In the genomic region with DNA sequence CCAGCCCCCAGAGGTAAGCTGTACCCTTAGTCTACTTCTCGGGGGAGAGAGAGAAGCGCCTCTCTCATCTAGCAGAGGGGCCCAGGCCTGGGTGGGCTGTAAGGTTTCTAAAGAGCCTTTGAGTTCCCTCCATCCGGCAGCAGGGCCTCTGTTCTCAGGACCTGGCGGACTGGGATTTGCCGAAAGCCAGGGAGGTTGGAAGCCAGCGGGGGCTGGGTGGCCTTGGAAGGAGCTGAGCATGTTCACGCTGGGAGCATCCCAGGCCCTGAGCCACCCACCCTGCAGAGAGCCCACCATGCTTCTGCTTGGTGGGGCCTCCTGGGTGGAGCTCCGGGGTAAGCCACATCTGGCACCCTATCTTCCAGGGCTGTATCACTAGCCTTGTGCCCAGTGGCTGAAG, we compare ENCODE assay signal across 25 cellular contexts. TPM values are rescaled to one million over a fixed set of nuclear protein-coding genes. Genes with fewer than 3 reads are reported as not detected.
DNase-seq lines count a peak whose midpoint lies in the region; ATAC-seq and TF ChIP-seq lines count a peak whose summit lies in the region.
"Had no signal": no experiment of that assay in that cellular context is flagged by ENCODE, and none has a peak within 500 bp of the region (broad histone marks: within the 10 kb centered on the region; RNA-seq: fewer than 3 reads in every experiment).

No MANE protein-coding gene starts in this region.

- POLR2A ChIA-PET in HEK293 (lab: Yijun Ruan, JAX) = no interaction called here

- H3K4me3 Mint-ChIP-seq in neural progenitor cell = no peak overlapping the region
- H3K4me3 Mint-ChIP-seq: B cell; CD14-positive monocyte; CD4-positive, alpha-beta memory T cell; CD4-positive, CD25-positive, alpha-beta regulatory T cell; CD8-positive, alpha-beta memory T cell had no signal

- DNase-seq in neural progenitor cell (ENCODE audit: low spot score) (peak; percentile 36), retina (peak; percentile 62), foreskin fibroblast (no peak), HuH-7.5 (ENCODE audit: low spot score) (no peak)
- DNase-seq: 8988T; AML-193; CD4-positive, alpha-beta memory T cell; CD4-positive, CD25-positive, alpha-beta regulatory T cell; CD8-positive, alpha-beta memory T cell; COR-L47; DMS 273 treated with DMSO at 0.1 percent for 48 hours; DMS153; DMS53; DMS79; DND-41; EL; GDM1 had no signal

- H3K4me2 ChIP-seq in BLaER1 (peak overlapping the region; percentile 30; the same call in 1 of the 2 replicates), neural progenitor cell (peak overlapping the region; percentile 47)

- TF ChIP-seq CTCF in HEK293 (tag by site-specific recombination; IDR thresholded peaks at IDR 0.05) (no peak), neural progenitor cell (IDR thresholded peaks at IDR 0.05) (no peak), foreskin fibroblast (IDR thresholded peaks at IDR 0.05; ENCODE audit: low read depth, low read length) (no peak)

- H3K79me2 ChIP-seq in neural progenitor cell (ENCODE audit: low read depth) = no peaks in the 10 kb centered on the region

- H3K9me3 Mint-ChIP-seq in neural progenitor cell = no peaks in the 10 kb centered on the region
- H3K9me3 Mint-ChIP-seq: CD14-positive monocyte; CD4-positive, alpha-beta memory T cell; CD8-positive, alpha-beta memory T cell had no signal

- peaks cover 9% of the 10 kb centered on the region for H3F3A ChIP-seq in neural progenitor cell (ENCODE audit: low read depth)

- H3K4me3 ChIP-seq in BLaER1 = no peak overlapping the region
- H3K4me3 ChIP-seq in HEK293 (ENCODE audit: low read depth, low read length) = no peak overlapping the region
- H3K4me3 ChIP-seq in neural progenitor cell = no peak overlapping the region
- H3K4me3 ChIP-seq in foreskin fibroblast (ENCODE audit: low read depth in 1 of 2, low read length in 2 of 2) = no peak overlapping the region
- H3K4me3 ChIP-seq: GM12878 had no signal

- H3K27ac Mint-ChIP-seq in neural progenitor cell = no peak overlapping the region
- H3K27ac Mint-ChIP-seq: B cell; CD14-positive monocyte; CD4-positive, alpha-beta memory T cell; CD4-positive, CD25-positive, alpha-beta regulatory T cell; CD8-positive, alpha-beta memory T cell had no signal

- no peak overlapping the region for H2AFZ ChIP-seq in neural progenitor cell (replicated peaks)

- no peaks in the 10 kb centered on the region for H4K20me1 ChIP-seq in BLaER1
- no peaks in the 10 kb centered on the region for H4K20me1 ChIP-seq in neural progenitor cell (ENCODE audit: low read depth)

- H3K4me1 Mint-ChIP-seq in neural progenitor cell = peaks cover 14% of the 10 kb centered on the region
- H3K4me1 Mint-ChIP-seq: B cell; CD14-positive monocyte; CD4-positive, CD25-positive, alpha-beta regulatory T cell; CD8-positive, alpha-beta memory T cell had no signal

- H3K27ac ChIP-seq in BLaER1 (peak overlapping the region; percentile 26; the same call in 1 of the 2 replicates), HEK293 (ENCODE audit: extremely low read depth, low read depth, low read length) (no peak overlapping the region), neural progenitor cell (no peak overlapping the region)

- H3K9me3 ChIP-seq in BLaER1 = no peaks in the 10 kb centered on the region
- no peaks in the 10 kb centered on the region for H3K9me3 ChIP-seq in HEK293 (ENCODE audit: control insufficient read depth, insufficient read depth, low read depth, low read length)
- no peaks in the 10 kb centered on the region for H3K9me3 ChIP-seq in neural progenitor cell (ENCODE audit: low read depth)

- no peak for ATAC-seq in GM21825 (IDR thresholded peaks at IDR 0.05; ENCODE audit: unreplicated experiment)
- ATAC-seq: GM12878 had no signal

- H3K9ac ChIP-seq in BLaER1 = no peak overlapping the region
- H3K9ac ChIP-seq in neural progenitor cell = no peak overlapping the region

- CTCF ChIA-PET in HEK293 (lab: Yijun Ruan, JAX) = interaction anchor here (0.6 to 1.4 kb wide), 3 partner anchors 18 to 212 kb away, joined by 3 to 10 read pairs (median 3); no protein-coding TSS in a partner anchor

- no peaks in the 10 kb centered on the region for H3K36me3 Mint-ChIP-seq in neural progenitor cell
- H3K36me3 Mint-ChIP-seq: CD14-positive monocyte; CD4-positive, alpha-beta memory T cell; CD4-positive, CD25-positive, alpha-beta regulatory T cell; CD8-positive, alpha-beta memory T cell had no signal

- no peaks in the 10 kb centered on the region for H3K27me3 ChIP-seq in BLaER1
- peaks cover 5% of the 10 kb centered on the region for H3K27me3 ChIP-seq in neural progenitor cell

- peaks cover 14% of the 10 kb centered on the region for H3K27me3 Mint-ChIP-seq in neural progenitor cell (ENCODE audit: insufficient read depth, low read depth)

- H3K36me3 ChIP-seq in BLaER1 (no peaks in the 10 kb centered on the region), HEK293 (ENCODE audit: control insufficient read depth in 2 of 2, insufficient read depth in 1 of 2, low read length in 2 of 2) (no peaks in the 10 kb centered on the region), neural progenitor cell (no peaks in the 10 kb centered on the region)

- peaks cover 6% of the 10 kb centered on the region for H3K4me1 ChIP-seq in BLaER1
- peaks cover 2% of the 10 kb centered on the region; the same call in 1 of the 2 replicates for H3K4me1 ChIP-seq in HEK293 (ENCODE audit: control insufficient read depth, insufficient read depth, low read length)
- H3K4me1 ChIP-seq in neural progenitor cell = peaks cover 11% of the 10 kb centered on the region

TF ChIP-seq in HEK293, 187 proteins besides CTCF, POLR2A, EP300 and RAD21:
- TF ChIP-seq, protein P1, sequence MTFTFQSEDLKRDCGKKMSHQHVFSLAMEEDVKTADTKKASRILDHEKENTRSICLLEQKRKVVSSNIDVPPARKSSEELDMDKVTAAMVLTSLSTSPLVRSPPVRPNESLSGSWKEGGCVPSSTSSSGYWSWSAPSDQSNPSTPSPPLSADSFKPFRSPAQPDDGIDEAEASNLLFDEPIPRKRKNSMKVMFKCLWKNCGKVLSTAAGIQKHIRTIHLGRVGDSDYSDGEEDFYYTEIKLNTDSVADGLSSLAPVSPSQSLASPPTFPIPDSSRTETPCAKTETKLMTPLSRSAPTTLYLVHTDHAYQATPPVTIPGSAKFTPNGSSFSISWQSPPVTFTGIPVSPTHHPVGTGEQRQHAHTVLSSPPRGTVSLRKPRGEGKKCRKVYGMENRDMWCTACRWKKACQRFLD (tag by site-specific recombination; IDR thresholded peaks at IDR 0.05) = no peak
- TF ChIP-seq, protein P2, sequence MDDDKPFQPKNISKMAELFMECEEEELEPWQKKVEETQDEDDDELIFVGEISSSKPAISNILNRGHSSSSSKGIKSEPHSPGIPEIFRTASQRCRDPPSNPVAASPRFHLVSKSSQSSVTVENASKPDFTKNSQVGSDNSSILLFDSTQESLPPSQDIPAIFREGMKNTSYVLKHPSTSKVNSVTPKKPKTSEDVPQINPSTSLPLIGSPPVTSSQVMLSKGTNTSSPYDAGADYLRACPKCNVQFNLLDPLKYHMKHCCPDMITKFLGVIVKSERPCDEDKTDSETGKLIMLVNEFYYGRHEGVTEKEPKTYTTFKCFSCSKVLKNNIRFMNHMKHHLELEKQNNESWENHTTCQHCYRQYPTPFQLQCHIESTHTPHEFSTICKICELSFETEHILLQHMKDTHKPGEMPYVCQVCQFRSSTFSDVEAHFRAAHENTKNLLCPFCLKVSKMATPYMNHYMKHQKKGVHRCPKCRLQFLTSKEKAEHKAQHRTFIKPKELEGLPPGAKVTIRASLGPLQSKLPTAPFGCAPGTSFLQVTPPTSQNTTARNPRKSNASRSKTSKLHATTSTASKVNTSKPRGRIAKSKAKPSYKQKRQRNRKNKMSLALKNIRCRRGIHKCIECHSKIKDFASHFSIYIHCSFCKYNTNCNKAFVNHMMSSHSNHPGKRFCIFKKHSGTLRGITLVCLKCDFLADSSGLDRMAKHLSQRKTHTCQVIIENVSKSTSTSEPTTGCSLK (tag by site-specific recombination; IDR thresholded peaks at IDR 0.05) = no peak
- TF ChIP-seq ZIC2 (tag by site-specific recombination; IDR thresholded peaks at IDR 0.05) (peak; percentile 25), ZNF416 (tag by site-specific recombination; IDR thresholded peaks at IDR 0.05) (no peak), ZNF549 (tag by site-specific recombination; IDR thresholded peaks at IDR 0.05) (no peak), ZNF501 (tag by site-specific recombination; IDR thresholded peaks at IDR 0.05) (no peak)

RNA-seq across cellular contexts. Expression of a gene that starts 7.8 kb away (rescaled TPM):
- total RNA-seq in neural progenitor cell (ENCODE audit: low replicate concordance) = 0.79 and 0.81 TPM in 2 replicates
- total RNA-seq: B cell; CD4-positive, alpha-beta memory T cell; CD4-positive, CD25-positive, alpha-beta regulatory T cell; CD8-positive, alpha-beta memory T cell; Daoy; G401; GM12878 had no signal

RNA-seq across cellular contexts. Expression of a gene that starts 23.8 kb away (rescaled TPM):
- total RNA-seq in neural progenitor cell (ENCODE audit: low replicate concordance) = 7.5 and 40.0 TPM in 2 replicates
- total RNA-seq: B cell; CD4-positive, CD25-positive, alpha-beta regulatory T cell had no signal

Comparison
In these comparisons a context has a peak if more than half of its experiments do, and no peak if none do; other contexts are left out.
1. DNase-seq: peak in neural progenitor cell (single experiment) and retina (single experiment); none in foreskin fibroblast (0 of 2) and HuH-7.5 (single experiment).